ENCODE assay signal across 26 cellular contexts in the genomic region with DNA sequence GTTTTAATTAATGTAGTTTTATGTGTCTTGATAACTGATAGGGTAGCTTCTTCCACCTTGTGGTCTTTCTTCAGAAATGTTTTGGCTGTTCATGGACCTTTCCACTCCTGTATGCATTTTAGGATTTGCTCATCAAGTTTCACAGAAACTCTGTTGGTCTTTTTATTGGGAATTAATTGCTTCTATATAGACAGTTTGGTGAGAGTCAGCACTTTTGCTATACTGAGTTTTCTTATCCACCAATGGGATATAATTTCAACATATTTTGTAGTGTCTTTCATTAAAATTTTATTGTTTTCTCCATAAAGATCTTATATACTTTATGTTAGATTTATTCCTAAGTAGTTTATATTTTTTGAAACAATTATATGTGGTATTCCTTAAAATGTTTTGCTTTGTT. TPM values are rescaled to one million over a fixed set of nuclear protein-coding genes. Genes with fewer than 3 reads are reported as not detected.
DNase-seq lines count a peak whose midpoint lies in the region; ATAC-seq, FAIRE-seq and TF ChIP-seq lines count a peak whose summit lies in the region.
"Had no signal": no experiment of that assay in that cellular context is flagged by ENCODE, and none has a peak within 500 bp of the region (broad histone marks: within the 10 kb centered on the region; RNA-seq: fewer than 3 reads in every experiment).

No MANE protein-coding gene starts in this region.

- H3K4me1 ChIP-seq in pancreas (peaks cover 3 to 29% (median 13%) of the 10 kb centered on the region in 3 donors), ascending aorta (peaks cover 0 to 12% of the 10 kb centered on the region in 2 donors)

- no peak for DNase-seq in T-helper 2 cell treated with Interferon-gamma antibody and Interleukin-4, amounts not matched to agents 5 μg/mL and 100 μg/mL, for 36 hours (ENCODE audit: low spot score)
- DNase-seq in T-helper 2 cell (no peak), HFFc6 (no peak), choroid plexus epithelial cell (ENCODE audit: low read depth) (no peak), pancreas (no peak), mesenteric fat pad (ENCODE audit: low spot score) (no peak), ascending aorta (ENCODE audit: low spot score in 2 of 2) (no peak)
- DNase-seq: 8988T; activated CD8-positive, alpha-beta memory T cell treated with anti-CD3 and anti-CD28 coated beads for 24 hours; activated effector memory CD4-positive, alpha-beta T cell treated with Interleukin-2 at 50 U/mL for 16 hours; aorta; DMS 273 treated with DMSO at 0.1 percent for 48 hours; endodermal cell; H7; head of caudate nucleus; left ventricle myocardium superior; NCI-H2107; NCI-H524 treated with DMSO at 0.1 percent for 48 hours; stimulated activated naive CD8-positive, alpha-beta T cell treated with anti-CD3 and anti-CD28 coated beads, Interleukin-15, amount 100 ng/mL, for 72 hours; T-helper 1 cell; trophoblast cell had no signal

- ATAC-seq in pancreas: no peak
- no peak for ATAC-seq in GM19351 (IDR thresholded peaks at IDR 0.05; ENCODE audit: unreplicated experiment)
- ATAC-seq: GM12878; left ventricle myocardium superior; sciatic nerve; stimulated activated naive CD8-positive, alpha-beta T cell treated with anti-CD3 and anti-CD28 coated beads, Interleukin-15, amount 100 ng/mL, for 72 hours; WTC11 had no signal

- intact Hi-C loops in pancreas (cut with DNase I): no loop called here
- intact Hi-C loops in ascending aorta (cut with DNase I): no loop called here

- H3K27me3 ChIP-seq in pancreas (no peaks in the 10 kb centered on the region), ascending aorta (no peaks in the 10 kb centered on the region)
- H3K27me3 ChIP-seq: BLaER1 had no signal

- peaks cover 22% of the 10 kb centered on the region for H3K4me1 Mint-ChIP-seq in T-helper 2 cell treated with Interferon-gamma antibody and Interleukin-4, amounts not matched to agents 5 μg/mL and 100 μg/mL, for 36 hours (ENCODE audit: low read depth)
- peaks cover 41% of the 10 kb centered on the region for H3K4me1 Mint-ChIP-seq in HFFc6 (ENCODE audit: low read depth)
- H3K4me1 Mint-ChIP-seq: WTC11 had no signal

- FAIRE-seq in pancreas (lab: Jason Lieb, UNC): peak; percentile 63

- H3K27me3 Mint-ChIP-seq in T-helper 2 cell treated with Interferon-gamma antibody and Interleukin-4, amounts not matched to agents 5 μg/mL and 100 μg/mL, for 36 hours (ENCODE audit: low read depth): no peaks in the 10 kb centered on the region
- H3K27me3 Mint-ChIP-seq in HFFc6 (ENCODE audit: insufficient read depth): no peaks in the 10 kb centered on the region; the same call in 1 of the 2 replicates
- H3K27me3 Mint-ChIP-seq: stimulated activated naive CD8-positive, alpha-beta T cell treated with anti-CD3 and anti-CD28 coated beads, Interleukin-15, amount 100 ng/mL, for 72 hours had no signal

- H3K27ac Mint-ChIP-seq in T-helper 2 cell treated with Interferon-gamma antibody and Interleukin-4, amounts not matched to agents 5 μg/mL and 100 μg/mL, for 36 hours: no peak overlapping the region
- peak overlapping the region; percentile 23; the same call in 1 of the 2 replicates for H3K27ac Mint-ChIP-seq in HFFc6
- H3K27ac Mint-ChIP-seq: endodermal cell; stimulated activated naive CD8-positive, alpha-beta T cell treated with anti-CD3 and anti-CD28 coated beads, Interleukin-15, amount 100 ng/mL, for 72 hours; WTC11 had no signal

- TF ChIP-seq CTCF in HFFc6 (IDR thresholded peaks at IDR 0.05) (no peak), choroid plexus epithelial cell (conservative IDR thresholded peaks at IDR 0.05; ENCODE audit: low read depth, low read length) (no peak), pancreas (IDR thresholded peaks at IDR 0.05) (no peak), ascending aorta (IDR thresholded peaks at IDR 0.05) (no peak)

- H3K4me3 ChIP-seq in choroid plexus epithelial cell (ENCODE audit: low read depth, low read length): peak overlapping the region; percentile 12
- H3K4me3 ChIP-seq in pancreas: peak overlapping the region in 1 of 4 donors; percentile 1
- no peak overlapping the region for H3K4me3 ChIP-seq in ascending aorta
- H3K4me3 ChIP-seq: BLaER1 had no signal

- H3K36me3 ChIP-seq in pancreas: peaks cover 0 to 16% (median 15%) of the 10 kb centered on the region in 3 donors
- peaks cover 31 to 44% of the 10 kb centered on the region in 2 donors for H3K36me3 ChIP-seq in ascending aorta

- H3K9me3 Mint-ChIP-seq in T-helper 2 cell treated with Interferon-gamma antibody and Interleukin-4, amounts not matched to agents 5 μg/mL and 100 μg/mL, for 36 hours: no peaks in the 10 kb centered on the region
- H3K9me3 Mint-ChIP-seq in HFFc6: no peaks in the 10 kb centered on the region
- H3K9me3 Mint-ChIP-seq: endodermal cell; stimulated activated naive CD8-positive, alpha-beta T cell treated with anti-CD3 and anti-CD28 coated beads, Interleukin-15, amount 100 ng/mL, for 72 hours; WTC11 had no signal

- H3K9me3 ChIP-seq in pancreas (no peaks in the 10 kb centered on the region), ascending aorta (no peaks in the 10 kb centered on the region)
- H3K9me3 ChIP-seq: BLaER1 had no signal

- H3K36me3 Mint-ChIP-seq in T-helper 2 cell treated with Interferon-gamma antibody and Interleukin-4, amounts not matched to agents 5 μg/mL and 100 μg/mL, for 36 hours (ENCODE audit: low read depth): peaks cover 51% of the 10 kb centered on the region
- H3K36me3 Mint-ChIP-seq in HFFc6 (ENCODE audit: low read depth): peaks cover 41% of the 10 kb centered on the region

- peak overlapping the region; percentile 5 for H3K4me3 Mint-ChIP-seq in T-helper 2 cell treated with Interferon-gamma antibody and Interleukin-4, amounts not matched to agents 5 μg/mL and 100 μg/mL, for 36 hours
- no peak overlapping the region; the same call in 1 of the 2 replicates for H3K4me3 Mint-ChIP-seq in HFFc6
- H3K4me3 Mint-ChIP-seq: endodermal cell, WTC11 had no signal

- H3K27ac ChIP-seq in pancreas (no peak overlapping the region), ascending aorta (no peak overlapping the region)
- H3K27ac ChIP-seq: BLaER1 had no signal

RNA-seq across cellular contexts. Expression of gene GOLGA5, which starts 7.8 kb away (rescaled TPM):
- total RNA-seq in HFFc6 (2021; fragmentation: NEBNext Ultra II Directional; extraction: Animal tissue kit (Norgen Biotek cat#: 25700)): 10 to 100 TPM; 41.1 to 50.7 (median 48.3) TPM
- total RNA-seq in pancreas (10 to 100 TPM; 12.8 to 19.2 (median 16.8) TPM), mesenteric fat pad (35.3 TPM), ascending aorta (26.3 TPM)
- 10 to 100 TPM; 21.7 to 22.6 TPM for polyA plus RNA-seq in pancreas

RNA-seq across cellular contexts. Expression of gene LGMN, which starts 53.5 kb away (rescaled TPM):
- total RNA-seq in HFFc6 (2021; fragmentation: NEBNext Ultra II Directional; extraction: Animal tissue kit (Norgen Biotek cat#: 25700)): 10 to 100 TPM; 37.0 to 57.3 (median 43.3) TPM
- total RNA-seq in pancreas (10 to 100 TPM; 18.5 to 60.1 (median 29.1) TPM), mesenteric fat pad (150 TPM), ascending aorta (76.7 TPM)
- polyA plus RNA-seq in pancreas: 10 to 100 TPM; 34.9 to 39.5 TPM
